In the genomic region with DNA sequence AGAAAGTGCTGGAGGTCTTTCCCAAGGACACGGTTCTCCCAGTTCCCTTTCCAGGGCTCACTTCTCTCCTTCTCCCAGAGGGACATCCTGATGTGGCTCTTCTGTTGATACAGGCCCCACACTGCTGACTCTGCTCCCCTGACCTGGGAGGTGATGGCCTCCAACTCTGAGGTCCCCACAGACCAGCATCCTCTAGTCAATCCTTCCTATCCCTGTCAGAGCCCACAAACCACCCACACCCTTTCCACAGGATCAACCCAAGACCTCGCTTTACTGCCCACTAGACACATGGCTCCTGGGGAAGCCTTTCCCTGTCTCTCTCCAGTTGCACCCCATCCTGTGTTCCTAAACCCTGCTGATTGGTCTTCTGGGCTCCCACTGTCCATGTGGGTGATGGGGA, we compare ENCODE assay signal across 1 cellular context.
TF ChIP-seq lines count a peak whose summit lies in the region.

No MANE protein-coding gene starts in this region.

TF ChIP-seq in H1, 55 proteins besides CTCF, POLR2A, EP300 and RAD21:
- TF ChIP-seq SP2 (IDR thresholded peaks at IDR 0.05; ENCODE audit: low read length) (no peak), SP4 (IDR thresholded peaks at IDR 0.05; ENCODE audit: low read length) (no peak), POU5F1 (IDR thresholded peaks at IDR 0.05; ENCODE audit: low read depth, low read length) (no peak), CREB1 (IDR thresholded peaks at IDR 0.05) (no peak), ASH2L (IDR thresholded peaks at IDR 0.05; ENCODE audit: low read length) (no peak), CTBP2 (IDR thresholded peaks at IDR 0.05; ENCODE audit: borderline replicate concordance, insufficient read depth, insufficient read length, low read length) (no peak), TAF7 (optimal IDR thresholded peaks at IDR 0.05; ENCODE audit: borderline replicate concordance, low read depth, low read length) (no peak), NANOG (IDR thresholded peaks at IDR 0.05; ENCODE audit: insufficient read depth, low read depth, low read length, poor library complexity, severe bottlenecking) (no peak), CBX8 (IDR thresholded peaks at IDR 0.05; ENCODE audit: borderline replicate concordance, low read depth, low read length) (no peak), CHD1 (IDR thresholded peaks at IDR 0.05; ENCODE audit: low read depth, low read length) (no peak), BRCA1 (IDR thresholded peaks at IDR 0.05; ENCODE audit: low read depth, low read length) (no peak), POLR2AphosphoS5 (IDR thresholded peaks at IDR 0.05; ENCODE audit: low read depth, low read length) (no peak), HDAC6 (IDR thresholded peaks at IDR 0.05; ENCODE audit: low read depth, low read length) (no peak), SAP30 (IDR thresholded peaks at IDR 0.05; ENCODE audit: insufficient read depth, insufficient replicate concordance, low read length) (no peak), MAFK (IDR thresholded peaks at IDR 0.05; ENCODE audit: low read depth, low read length) (no peak), RBBP5 (IDR thresholded peaks at IDR 0.05; ENCODE audit: borderline replicate concordance, low read depth, low read length) (no peak)
